16 cellular contexts compared by ENCODE assay signal in the genomic region with DNA sequence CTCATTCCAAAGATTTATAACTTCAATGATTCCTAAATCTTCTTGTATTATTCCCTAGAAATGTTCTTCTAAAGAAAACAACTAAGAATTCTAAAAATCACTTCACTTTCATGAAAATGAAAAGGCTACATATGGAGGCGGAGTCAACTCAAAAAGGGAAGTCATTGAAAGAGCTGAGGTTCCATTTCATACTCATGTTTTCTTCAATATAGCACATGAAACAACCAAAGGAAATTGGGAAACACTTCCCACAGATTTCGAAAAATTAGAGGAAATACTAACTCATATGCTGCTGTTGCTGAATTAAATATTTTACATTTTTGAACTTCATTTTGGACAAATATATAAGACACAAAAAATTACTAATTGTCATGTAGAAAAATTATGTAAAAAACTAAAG. TPM values are rescaled to one million over a fixed set of nuclear protein-coding genes. Genes with fewer than 3 reads are reported as not detected.
DNase-seq lines count a peak whose midpoint lies in the region; ATAC-seq, FAIRE-seq and TF ChIP-seq lines count a peak whose summit lies in the region.
"Had no signal": no experiment of that assay in that cellular context is flagged by ENCODE, and none has a peak within 500 bp of the region (broad histone marks: within the 10 kb centered on the region; RNA-seq: fewer than 3 reads in every experiment).

Gene CD163, minus strand, starts transcription at position 92 of the 400 bp plus-strand sequence. Its CDS starts 87 bp downstream, at position 5.

- 0% methylated on average over 2 of the region's 2 CpGs for WGBS in K562 (ENCODE audit: insufficient coverage, low coverage, missing lambda C conversion rate)
- WGBS in right lobe of liver (ENCODE audit: insufficient coverage, low coverage, low lambda C conversion rate, missing lambda C conversion rate): 52% methylated on average over 2 of the region's 2 CpGs
- WGBS in stomach, 5 donors: 59 to 74% (median 67%) methylated on average over 2 of the region's 2 CpGs

- in situ Hi-C loops in K562 (cut with MboI): no loop called here

- H3K27ac ChIP-seq in HL-60 (replicated peaks) (no peak within 1 kb of the TSS), K562 (ENCODE audit: extremely low read depth, low read depth, low read length) (no peak within 1 kb of the TSS), right lobe of liver (peak within 1 kb of the TSS in 1 of 3 donors; percentile 23), stomach (peak within 1 kb of the TSS in 3 of 5 donors; percentile 23 to 38 (median 27))

- TF ChIP-seq EP300 in K562 (IDR thresholded peaks at IDR 0.05; ENCODE audit: low read length): no peak
- TF ChIP-seq EP300 in stomach (IDR thresholded peaks at IDR 0.05): no peak

- no peaks in the 10 kb centered on the region for H3K79me2 ChIP-seq in K562 (ENCODE audit: control insufficient read depth, insufficient read depth, low read length)

- TF ChIP-seq POLR2A in K562 (conservative IDR thresholded peaks at IDR 0.05) (no peak), right lobe of liver (IDR thresholded peaks at IDR 0.05) (no peak), stomach (IDR thresholded peaks at IDR 0.05) (no peak)

- POLR2A ChIA-PET in K562 (lab: Yijun Ruan, JAX): no interaction called here

- TF ChIP-seq CTCF in HL-60 (IDR thresholded peaks at IDR 0.05; ENCODE audit: insufficient read depth, low read length) (no peak), K562 (IDR thresholded peaks at IDR 0.05 in 2 of 3, conservative IDR thresholded peaks at IDR 0.05 in 1 of 3; ENCODE audit: insufficient read depth in 2 of 3, low read depth in 1 of 3, low read length in 3 of 3) (no peak), right lobe of liver (IDR thresholded peaks at IDR 0.05) (no peak), stomach (IDR thresholded peaks at IDR 0.05) (no peak)

- no peaks in the 10 kb centered on the region for H3K9me3 ChIP-seq in K562 (replicated peaks; ENCODE audit: control insufficient read depth, insufficient read depth, low read depth, low read length)
- H3K9me3 ChIP-seq in right lobe of liver: no peaks in the 10 kb centered on the region
- no peaks in the 10 kb centered on the region for H3K9me3 ChIP-seq in stomach
- no peaks in the 10 kb centered on the region for H3K9me3 ChIP-seq in T-helper 17 cell (ENCODE audit: control insufficient read depth, low read length, poor library complexity, severe bottlenecking)

- ATAC-seq in K562 (no peak), right lobe of liver (peak in 3 of 4 donors; percentile 25 to 32 (median 28)), T-helper 17 cell (no peak), GM21619 (IDR thresholded peaks at IDR 0.05; ENCODE audit: unreplicated experiment) (no peak)
- ATAC-seq: effector memory CD8-positive, alpha-beta T cell had no signal

- H3K4me2 ChIP-seq in K562 (ENCODE audit: insufficient read depth, low read length): no peak within 1 kb of the TSS

- H3K9me3 Mint-ChIP-seq in activated CD4-positive, alpha-beta T cell treated with anti-CD3 and anti-CD28 coated beads, Interleukin-2, amount 10 ng/mL, durations not matched to agents 24 days and 14 days: no peaks in the 10 kb centered on the region
- H3K9me3 Mint-ChIP-seq: effector memory CD8-positive, alpha-beta T cell had no signal

- H3K4me1 ChIP-seq in K562 (replicated peaks in 1 of 2; ENCODE audit: control insufficient read depth in 2 of 2, insufficient read depth in 2 of 2, low read length in 2 of 2): no peaks in the 10 kb centered on the region
- no peaks in the 10 kb centered on the region for H3K4me1 ChIP-seq in right lobe of liver
- no peaks in the 10 kb centered on the region for H3K4me1 ChIP-seq in stomach

- no peaks in the 10 kb centered on the region for H3K9me1 ChIP-seq in K562 (ENCODE audit: control insufficient read depth, insufficient read depth, low read length)

- H3K36me3 Mint-ChIP-seq in T-helper 17 cell (ENCODE audit: low read depth): no peaks in the 10 kb centered on the region
- H3K36me3 Mint-ChIP-seq in activated CD4-positive, alpha-beta T cell treated with anti-CD3 and anti-CD28 coated beads, Interleukin-2, amount 10 ng/mL, durations not matched to agents 24 days and 14 days (ENCODE audit: low read depth): no peaks in the 10 kb centered on the region

- no peak within 1 kb of the TSS for H3K4me3 Mint-ChIP-seq in T-helper 17 cell
- no peak within 1 kb of the TSS for H3K4me3 Mint-ChIP-seq in activated CD4-positive, alpha-beta T cell treated with anti-CD3 and anti-CD28 coated beads, Interleukin-2, amount 10 ng/mL, durations not matched to agents 24 days and 14 days
- H3K4me3 Mint-ChIP-seq: effector memory CD8-positive, alpha-beta T cell had no signal

- H3K36me3 ChIP-seq in K562 (ENCODE audit: control insufficient read depth, insufficient read depth, low read length): no peaks in the 10 kb centered on the region
- H3K36me3 ChIP-seq in right lobe of liver: peaks cover 0 to under 1% (median 0%) of the 10 kb centered on the region in 4 donors
- no peaks in the 10 kb centered on the region for H3K36me3 ChIP-seq in stomach

- no peaks in the 10 kb centered on the region for H3K4me1 Mint-ChIP-seq in T-helper 17 cell
- peaks cover 3% of the 10 kb centered on the region for H3K4me1 Mint-ChIP-seq in activated CD4-positive, alpha-beta T cell treated with anti-CD3 and anti-CD28 coated beads, Interleukin-2, amount 10 ng/mL, durations not matched to agents 24 days and 14 days

- H3K27me3 Mint-ChIP-seq in T-helper 17 cell: peaks cover 37% of the 10 kb centered on the region
- peaks cover 13% of the 10 kb centered on the region for H3K27me3 Mint-ChIP-seq in activated CD4-positive, alpha-beta T cell treated with anti-CD3 and anti-CD28 coated beads, Interleukin-2, amount 10 ng/mL, durations not matched to agents 24 days and 14 days

- BruUV-seq in K562 (replicated peaks; lab: Mats Ljungman, UMichigan): no TSS peak

- H3K27me3 ChIP-seq in HL-60 (ENCODE audit: insufficient read depth, poor library complexity, severe bottlenecking) (peaks cover 6% of the 10 kb centered on the region), K562 (ENCODE audit: control insufficient read depth in 2 of 2, insufficient read depth in 2 of 2, low read length in 2 of 2) (peaks cover 0 to 6% of the 10 kb centered on the region in 2 experiments; a peak in 2 of 5 replicates), right lobe of liver (no peaks in the 10 kb centered on the region), stomach (no peaks in the 10 kb centered on the region)

- H3K27ac Mint-ChIP-seq in T-helper 17 cell: no peak within 1 kb of the TSS
- no peak within 1 kb of the TSS for H3K27ac Mint-ChIP-seq in activated CD4-positive, alpha-beta T cell treated with anti-CD3 and anti-CD28 coated beads, Interleukin-2, amount 10 ng/mL, durations not matched to agents 24 days and 14 days
- H3K27ac Mint-ChIP-seq: effector memory CD8-positive, alpha-beta T cell had no signal

- no peak within 1 kb of the TSS for H3K4me3 ChIP-seq in HL-60 (replicated peaks; ENCODE audit: insufficient read depth, low read length)
- no peak within 1 kb of the TSS for H3K4me3 ChIP-seq in K562
- H3K4me3 ChIP-seq in right lobe of liver: peak within 1 kb of the TSS; percentile 5 to 29 (median 14)
- H3K4me3 ChIP-seq in stomach: peak within 1 kb of the TSS in 2 of 4 donors; percentile 3 to 5

- DNase-seq in HL-60 (ENCODE audit: low read depth in 1 of 2, low spot score in 1 of 2) (peak; percentile 35 to 59), K562 (ENCODE audit: extremely low read depth in 1 of 4, low spot score in 3 of 4) (no peak), right lobe of liver (no peak), stomach (no peak), T-helper 17 cell (no peak)
- DNase-seq in activated CD4-positive, alpha-beta T cell treated with anti-CD3 and anti-CD28 coated beads, Interleukin-2, amount 10 ng/mL, durations not matched to agents 24 days and 14 days: no peak
- no peak for DNase-seq in activated effector memory CD4-positive, alpha-beta T cell treated with Interleukin-2 at 50 U/mL for 16 hours
- DNase-seq: amniotic stem cell; DND-41; effector memory CD8-positive, alpha-beta T cell; mesendoderm; NCI-H1436 treated with DMSO at 0.1 percent for 48 hours; NCI-H526 treated with DMSO at 0.1 percent for 48 hours; SHP77 treated with DMSO at 0.1 percent for 48 hours had no signal

- H2AFZ ChIP-seq in K562 (ENCODE audit: low read depth, low read length): no peak within 1 kb of the TSS

- H3K9ac ChIP-seq in K562 (ENCODE audit: insufficient read depth in 1 of 2, low read depth in 2 of 2, low read length in 2 of 2): no peak within 1 kb of the TSS

- intact Hi-C loops in K562 (cut with micrococcal nuclease): no loop called here
- intact Hi-C loops in right lobe of liver (cut with DNase I): no loop called here
- intact Hi-C loops in stomach (cut with DNase I; ENCODE audit: low total_unique reads): no loop called here
- intact Hi-C loops in activated CD4-positive, alpha-beta T cell treated with anti-CD3 and anti-CD28 coated beads, Interleukin-2, amount 10 ng/mL, durations not matched to agents 24 days and 14 days (cut with micrococcal nuclease): no loop called here

- no peaks in the 10 kb centered on the region for H4K20me1 ChIP-seq in K562 (replicated peaks; ENCODE audit: control insufficient read depth, insufficient read depth, low read length)

- CTCF ChIA-PET in K562 (lab: Yijun Ruan, JAX; ENCODE audit: low intra/inter-chr PET ratio): no interaction called here

- TF ChIP-seq RAD21 in K562 (CRISPR knock-in tag; conservative IDR thresholded peaks at IDR 0.05 in 1 of 2, IDR thresholded peaks at IDR 0.05 in 1 of 2): no peak

- no peak for FAIRE-seq in K562 (lab: Jason Lieb, UNC)

RNA-seq across cellular contexts. Expression of gene CD163, which starts in this region (rescaled TPM):
- total RNA-seq in K562 (2011; cell fraction: chromatin; rRNA removed; ENCODE audit: low replicate concordance): not detected in 2 replicates
- not detected in 2 replicates for total RNA-seq in K562 (2011; cell fraction: nucleolus; rRNA removed)
- total RNA-seq in K562 (2011; cell fraction: nucleoplasm; rRNA removed): not detected in 2 replicates
- total RNA-seq in K562 (2014; rRNA removed) (not detected in 2 replicates), K562 (2014; rRNA removed; fragmentation: Illumina TruSeq; extraction: Trizol) (0.03 TPM in 1 of 2 replicates, not detected in the other), K562 (2015; rRNA removed; fragmentation: Illumina TruSeq; extraction: Trizol) (not detected in 2 replicates), K562 (2021) (0.51 and 0.62 TPM in 2 replicates), right lobe of liver (100 to 1,000 TPM in 1 of 6 experiments, 10 to 100 TPM in 5; 47.4 to 120 (median 67.3) TPM), stomach (100 to 1,000 TPM in 1 of 5 donors, 10 to 100 TPM in 4; 19.6 to 109 (median 52.5) TPM), T-helper 17 cell (1 to 10 TPM in 1 of 2 donors, under 1 TPM in 1; 0.89 to 2.9 TPM)
- polyA plus RNA-seq in K562 (2011; rRNA removed) (0.04 TPM in 1 of 2 replicates, not detected in the other), K562 (2014; fragmentation: Illumina TruSeq; extraction: Trizol) (not detected in 2 replicates), K562 (2014; fragmentation: Nextera tagmentation; extraction: Ambion mirVana) (not detected), K562 (2014; rRNA removed) (not detected in 2 replicates), stomach (10 to 100 TPM; 14.7 to 32.5 (median 18.3) TPM)
- not detected in 2 replicates for polyA plus RNA-seq in K562 (2011; cell fraction: cytosol; rRNA removed)
- polyA plus RNA-seq in K562 (2011; cell fraction: nucleus; rRNA removed): not detected in 2 replicates
- polyA plus RNA-seq in K562 (2012): not detected in 2 replicates
- polyA minus RNA-seq in K562 (2011; rRNA and poly(A)+ RNA removed): not detected in 2 replicates
- polyA minus RNA-seq in K562 (2011; cell fraction: cytosol; rRNA and poly(A)+ RNA removed): not detected in 2 replicates
- polyA minus RNA-seq in K562 (2011; cell fraction: nucleus; rRNA and poly(A)+ RNA removed): not detected in 2 replicates
- not detected in 2 replicates for total RNA-seq in activated CD4-positive, alpha-beta T cell treated with anti-CD3 and anti-CD28 coated beads, Interleukin-2, amount 10 ng/mL, durations not matched to agents 24 days and 14 days
- total RNA-seq: pulmonary artery endothelial cell had no signal

Comparison
In these comparisons a context has a peak if more than half of its experiments do, and no peak if none do; other contexts are left out.
1. RNA of gene CD163 (total RNA-seq): 47.4 to 120 TPM in right lobe of liver and 19.6 to 109 TPM in stomach; 0.89 to 2.9 TPM in T-helper 17 cell, 0.03 to 0.62 TPM in K562 and not detected in activated CD4-positive, alpha-beta T cell treated with anti-CD3 and anti-CD28 coated beads, Interleukin-2, amount 10 ng/mL, durations not matched to agents 24 days and 14 days; every median in the first group is over 4 times any median in the second.
2. RNA of gene CD163 (polyA plus RNA-seq): 14.7 to 32.5 TPM in stomach; 0.04 TPM in K562; every median in the first group is over 10 times any median in the second.
3. DNase-seq: peak in HL-60 (2 of 2); none in K562 (0 of 4), right lobe of liver (0 of 3), stomach (single experiment), T-helper 17 cell (0 of 3), activated CD4-positive, alpha-beta T cell treated with anti-CD3 and anti-CD28 coated beads, Interleukin-2, amount 10 ng/mL, durations not matched to agents 24 days and 14 days (single experiment) and activated effector memory CD4-positive, alpha-beta T cell treated with Interleukin-2 at 50 U/mL for 16 hours (single experiment).
4. H3K27ac ChIP-seq: peak in stomach (3 of 5); none in HL-60 (single experiment) and K562 (single experiment).
5. H3K4me3 ChIP-seq: peak in right lobe of liver (3 of 3); none in HL-60 (single experiment) and K562 (single experiment).
6. ATAC-seq: peak in right lobe of liver (3 of 4); none in K562 (single experiment), T-helper 17 cell (single experiment) and GM21619 (single experiment).